8 cellular contexts compared by ENCODE assay signal in the genomic region with DNA sequence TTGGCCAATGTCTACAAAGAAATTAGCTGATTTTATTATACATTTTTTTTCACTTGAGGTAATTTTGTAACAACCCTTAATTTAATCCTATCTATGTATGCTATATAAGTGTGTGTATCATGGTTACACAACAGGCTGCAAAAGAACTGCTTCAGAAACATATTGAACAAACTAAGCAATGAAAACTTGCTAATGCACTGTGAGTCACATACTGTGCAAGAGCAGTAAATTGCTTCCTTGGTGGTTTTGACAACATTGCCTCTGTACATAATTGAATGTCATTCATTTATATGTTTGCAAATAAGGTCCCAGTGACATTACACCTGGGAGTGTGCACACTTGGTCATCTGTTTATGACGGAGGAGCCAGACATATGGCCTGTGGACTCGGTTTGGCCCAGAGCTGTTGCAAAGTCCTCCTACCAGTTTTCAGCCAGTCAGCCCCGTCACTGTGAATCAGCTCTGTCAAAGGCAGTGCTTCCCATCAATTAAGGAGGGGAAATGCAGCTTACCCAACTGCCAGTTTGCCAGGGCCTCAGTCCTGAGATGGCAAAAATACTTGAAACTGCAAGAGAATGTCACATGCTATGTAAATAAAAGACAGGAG.
DNase-seq lines count a peak whose midpoint lies in the region; FAIRE-seq and TF ChIP-seq lines count a peak whose summit lies in the region.
"Not testable (repeated sequence)": the region's sequence is repeated elsewhere in the genome, so short reads cannot be mapped to it uniquely, and the experiment has no call there.

No MANE protein-coding gene starts in this region.

- peak; percentile 25 for DNase-seq in AG09309 (ENCODE audit: low read depth)
- DNase-seq in GM03348 (ENCODE audit: low spot score), result peak; percentile 1
- DNase-seq in M059J (ENCODE audit: low read depth), result peak; percentile 53
- peak; percentile 5 for DNase-seq in NCI-H774 (lab: John Stamatoyannopoulos, UW)
- DNase-seq in T1000 (lab: John Stamatoyannopoulos, UW), result peak; percentile 4
- peak; percentile 46 for DNase-seq in glutamatergic neuron
- DNase-seq in renal cortical epithelial cell (ENCODE audit: low read depth), result peak; percentile 51

- H3K36me3 Mint-ChIP-seq in glutamatergic neuron (ENCODE audit: unreplicated experiment), result not testable (repeated sequence)

- peak overlapping the region; percentile 90 for H3K27ac Mint-ChIP-seq in glutamatergic neuron (ENCODE audit: unreplicated experiment)

- H3K4me3 Mint-ChIP-seq in glutamatergic neuron (ENCODE audit: unreplicated experiment), result peak overlapping the region; percentile 63

- peak; percentile 84 for FAIRE-seq in colon (lab: Jason Lieb, UNC)

- H3K27me3 Mint-ChIP-seq in glutamatergic neuron (ENCODE audit: unreplicated experiment), result not testable (repeated sequence)

- TF ChIP-seq CTCF in AG09309 (IDR thresholded peaks at IDR 0.05; ENCODE audit: control insufficient read depth, insufficient read depth, low read depth, low read length, missing control alignments); glutamatergic neuron (IDR thresholded peaks at IDR 0.05; ENCODE audit: partially characterized antibody, unreplicated experiment): not testable (repeated sequence)

- H3K9me3 Mint-ChIP-seq in glutamatergic neuron (ENCODE audit: unreplicated experiment), result not testable (repeated sequence)

- not testable (repeated sequence) for H3K4me3 ChIP-seq in AG09309 (ENCODE audit: control insufficient read depth, low read depth, low read length)

- H3K4me1 Mint-ChIP-seq in glutamatergic neuron (ENCODE audit: low read depth, unreplicated experiment), result peaks cover 11% of the 10 kb centered on the region

Comparison
In these comparisons a context has a peak if more than half of its experiments do, and no peak if none do; other contexts are left out.
1. DNase-seq: peak in every context shown above with its lines; median percentile 53 in M059J; 51 in renal cortical epithelial cell; 46 in glutamatergic neuron; 25 in AG09309; 5 in NCI-H774; 4 in T1000; 1 in GM03348.